8 cellular contexts compared by ENCODE assay signal in genomic region chr11:3169235-3169951, GRCh38. TPM values are rescaled to one million over a fixed set of nuclear protein-coding genes. Genes with fewer than 3 reads are reported as not detected.
DNase-seq lines count a peak whose midpoint lies in the region; ATAC-seq and TF ChIP-seq lines count a peak whose summit lies in the region.

No MANE protein-coding gene starts in this region.

- no peak for ATAC-seq in GM18870 (IDR thresholded peaks at IDR 0.05; ENCODE audit: unreplicated experiment)
- ATAC-seq in HG02571 (IDR thresholded peaks at IDR 0.05; ENCODE audit: unreplicated experiment): no peak

- peak overlapping the region; percentile 12 for H3K9ac ChIP-seq in endocrine pancreas (ENCODE audit: control insufficient read depth, insufficient read depth, low read length)
- H3K9ac ChIP-seq in mucosa of rectum (ENCODE audit: low read depth in 1 of 2, low read length in 2 of 2): peak overlapping the region in 1 of 2 donors; percentile 0

- POLR2A ChIA-PET in HEK293 (lab: Yijun Ruan, JAX): interaction anchor here (0.9 to 1.0 kb wide), 2 partner anchors 9 to 22 kb away, joined by 3 to 4 read pairs; no protein-coding TSS in a partner anchor

- H3K27me3 ChIP-seq in endocrine pancreas (ENCODE audit: control insufficient read depth, insufficient read depth, low read length) (no peaks in the 10 kb centered on the region), mucosa of rectum (ENCODE audit: control insufficient read depth in 2 of 2, insufficient read depth in 2 of 2, low read length in 2 of 2) (peaks cover 12 to 20% of the 10 kb centered on the region in 2 donors)

- peak; percentile 56; the same call in 1 of the 2 replicates for TF ChIP-seq CTCF in HEK293 (tag by site-specific recombination; IDR thresholded peaks at IDR 0.05)

- DNase-seq in SKM-1 (lab: John Stamatoyannopoulos, UW; ENCODE audit: unreplicated experiment): peak; percentile 32
- peak; percentile 55 for DNase-seq in ureter (ENCODE audit: low spot score)
- no peak for DNase-seq in NCI-H1694 treated with DMSO at 0.1 percent for 48 hours (lab: John Stamatoyannopoulos, UW)

- H3K4me1 ChIP-seq in HEK293 (ENCODE audit: control insufficient read depth, insufficient read depth, low read length) (no peaks in the 10 kb centered on the region), endocrine pancreas (ENCODE audit: control insufficient read depth, insufficient read depth, low read length) (no peaks in the 10 kb centered on the region), mucosa of rectum (ENCODE audit: control insufficient read depth in 2 of 2, insufficient read depth in 2 of 2, low read length in 2 of 2) (peaks cover 27 to 31% of the 10 kb centered on the region in 2 donors)

- H3K4me3 ChIP-seq in HEK293 (ENCODE audit: low read depth, low read length) (peak overlapping the region; percentile 3), endocrine pancreas (ENCODE audit: control insufficient read depth, insufficient read depth, low read length) (no peak overlapping the region), mucosa of rectum (ENCODE audit: low read length in 2 of 2) (peak overlapping the region; percentile 41 to 62)

- no peaks in the 10 kb centered on the region for H3K9me3 ChIP-seq in HEK293 (ENCODE audit: control insufficient read depth, insufficient read depth, low read depth, low read length)
- no peaks in the 10 kb centered on the region for H3K9me3 ChIP-seq in endocrine pancreas (ENCODE audit: control insufficient read depth, low read length)
- peaks cover 0 to under 1% of the 10 kb centered on the region in 2 donors for H3K9me3 ChIP-seq in mucosa of rectum (ENCODE audit: control insufficient read depth in 2 of 2, low read length in 2 of 2)

- CTCF ChIA-PET in HEK293 (lab: Yijun Ruan, JAX): interaction anchor here (0.6 to 1.2 kb wide), 3 partner anchors 15 to 419 kb away, joined by 3 to 7 read pairs (median 6); no protein-coding TSS in a partner anchor

- H3K27ac ChIP-seq in HEK293 (ENCODE audit: extremely low read depth, low read depth, low read length): no peak overlapping the region
- peak overlapping the region in 1 of 2 donors; percentile 23 for H3K27ac ChIP-seq in mucosa of rectum (ENCODE audit: low read depth in 2 of 2, low read length in 2 of 2)

- H3K36me3 ChIP-seq in HEK293 (ENCODE audit: control insufficient read depth in 2 of 2, insufficient read depth in 1 of 2, low read length in 2 of 2) (no peaks in the 10 kb centered on the region), endocrine pancreas (ENCODE audit: control insufficient read depth, insufficient read depth, low read length) (no peaks in the 10 kb centered on the region), mucosa of rectum (ENCODE audit: control insufficient read depth in 2 of 2, insufficient read depth in 2 of 2, low read length in 2 of 2) (no peaks in the 10 kb centered on the region)

TF ChIP-seq in HEK293, 187 proteins besides CTCF, POLR2A, EP300 and RAD21 (continues in another document):
- TF ChIP-seq ZFHX2 (tag by site-specific recombination; conservative IDR thresholded peaks at IDR 0.05): peak; percentile 74
- peak; percentile 59 for TF ChIP-seq ZBTB17 (tag by site-specific recombination; IDR thresholded peaks at IDR 0.05)
- TF ChIP-seq ZNF133 (tag by site-specific recombination; IDR thresholded peaks at IDR 0.05): no peak
- no peak for TF ChIP-seq ZNF521 (tag by site-specific recombination; IDR thresholded peaks at IDR 0.05)
- no peak for TF ChIP-seq ZNF843 (tag by site-specific recombination; IDR thresholded peaks at IDR 0.05)
- no peak for TF ChIP-seq ZFP37 (tag by site-specific recombination; IDR thresholded peaks at IDR 0.05)
- no peak for TF ChIP-seq PRDM2 (tag by site-specific recombination; IDR thresholded peaks at IDR 0.05; ENCODE audit: borderline replicate concordance)
- no peak for TF ChIP-seq ZNF776 (tag by site-specific recombination; IDR thresholded peaks at IDR 0.05; ENCODE audit: borderline replicate concordance)
- no peak; the same call in 1 of the 2 replicates for TF ChIP-seq ZNF777 (tag by site-specific recombination; IDR thresholded peaks at IDR 0.05; ENCODE audit: borderline replicate concordance)
- TF ChIP-seq ZNF341 (tag by site-specific recombination; IDR thresholded peaks at IDR 0.05; ENCODE audit: low read depth): peak; percentile 85
- no peak for TF ChIP-seq ZNF175 (tag by site-specific recombination; IDR thresholded peaks at IDR 0.05)
- no peak for TF ChIP-seq BCL6B (tag by site-specific recombination; IDR thresholded peaks at IDR 0.05)
- no peak for TF ChIP-seq ZNF555 (tag by site-specific recombination; conservative IDR thresholded peaks at IDR 0.05)
- peak; percentile 83 for TF ChIP-seq ZIC2 (tag by site-specific recombination; IDR thresholded peaks at IDR 0.05)
- TF ChIP-seq ZNF416 (tag by site-specific recombination; IDR thresholded peaks at IDR 0.05): no peak
- TF ChIP-seq ZNF639 (tag by site-specific recombination; IDR thresholded peaks at IDR 0.05): no peak
- no peak for TF ChIP-seq ZNF785 (tag by site-specific recombination; IDR thresholded peaks at IDR 0.05)
- 0 out of 2 replicates have a peak, but pooled peaks have one; percentile 12 for TF ChIP-seq ZNF366 (tag by site-specific recombination; conservative IDR thresholded peaks at IDR 0.05)
- no peak for TF ChIP-seq PBX3 (CRISPR knock-in tag; IDR thresholded peaks at IDR 0.05)

RNA-seq across cellular contexts. Expression of gene OSBPL5, which starts 4.3 kb away (rescaled TPM):
- 84.3 TPM for total RNA-seq in ureter

RNA-seq across cellular contexts. Expression of gene MRGPRG, which starts 49.2 kb away (rescaled TPM):
- total RNA-seq in ureter: not detected
